Comparison of ENCODE assay signal across 8 cellular contexts in the genomic region with DNA sequence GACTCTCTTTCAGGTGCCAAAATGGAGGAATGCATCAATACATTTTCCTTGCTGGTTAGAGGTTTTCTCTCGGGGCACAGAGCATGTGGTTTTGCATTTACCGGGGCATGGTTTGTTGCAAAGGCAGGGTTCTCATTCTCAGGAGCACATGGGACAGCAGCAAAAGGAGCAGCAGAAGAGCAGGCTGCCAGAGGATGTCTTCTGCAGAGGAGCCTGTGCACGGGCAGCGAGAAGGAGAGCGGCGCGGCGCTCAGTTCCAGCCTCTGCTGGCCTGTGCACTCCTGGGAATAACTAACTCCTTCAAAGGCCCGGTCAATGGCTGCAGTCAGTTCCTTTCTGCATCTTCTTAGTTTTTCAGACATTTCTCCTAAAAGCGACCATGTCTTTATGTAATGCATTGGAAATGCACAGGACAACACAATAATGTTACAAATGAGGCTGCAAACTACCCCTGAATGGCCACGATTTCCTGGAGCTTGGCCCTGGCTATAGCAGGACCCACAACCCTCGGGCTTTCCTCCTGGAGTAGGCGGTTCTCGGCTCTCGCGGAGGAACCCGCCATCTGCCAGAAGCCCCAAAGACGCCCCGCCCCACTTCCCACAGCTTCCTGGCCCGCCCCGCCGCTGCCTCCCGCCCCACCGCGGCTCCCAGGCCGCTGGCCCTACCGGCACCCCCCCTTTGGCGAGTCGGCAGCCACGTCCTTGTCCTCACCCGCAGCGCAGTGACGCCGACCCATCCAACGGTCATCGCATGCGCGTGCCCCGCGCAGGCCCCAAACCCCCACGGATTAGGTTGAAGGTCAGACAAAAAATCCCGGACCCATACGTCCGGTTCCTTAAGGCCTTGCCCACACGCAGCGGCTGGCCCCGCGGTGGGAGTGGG. TPM values are rescaled to one million over a fixed set of nuclear protein-coding genes. Genes with fewer than 3 reads are reported as not detected.
A peak's percentile ranks its signal among the peaks of the same experiment; 100 is the strongest.
DNase-seq lines count a peak whose midpoint lies in the region; ATAC-seq and TF ChIP-seq lines count a peak whose summit lies in the region.

A gene (minus strand): TSS at position 758 of the 882 bp plus-strand sequence. CDS start 360 bp downstream, at position 398.

- no peak for TF ChIP-seq POLR2A in prostate gland (IDR thresholded peaks at IDR 0.05)

- H3K27ac ChIP-seq in right atrium auricular region (peak within 1 kb of the TSS; percentile 95 to 97), prostate gland (peak within 1 kb of the TSS; percentile 96 to 98)

- no peak for TF ChIP-seq CTCF in right atrium auricular region (IDR thresholded peaks at IDR 0.05)
- TF ChIP-seq CTCF in prostate gland (IDR thresholded peaks at IDR 0.05), result no peak
- no peak for TF ChIP-seq CTCF in type B pancreatic cell (conservative IDR thresholded peaks at IDR 0.05)

- H3K4me1 Mint-ChIP-seq in T-helper 1 cell treated with Interleukin-12 subunit alpha and Interleukin-12 subunit beta and Interleukin-4 antibody, amounts not matched to agents 30 μg/mL and 1 μg/mL, for 36 hours (ENCODE audit: low read depth), result peaks cover 19% of the 10 kb centered on the region
- no peaks in the 10 kb centered on the region for H3K4me1 Mint-ChIP-seq in type B pancreatic cell (ENCODE audit: unreplicated experiment)

- intact Hi-C loops in prostate gland (cut with DNase I), result loop anchor here (5.0 kb wide), 1 partner anchor 104 kb away; a partner anchor contains a TSS

- no peaks in the 10 kb centered on the region for H3K27me3 ChIP-seq in right atrium auricular region
- no peaks in the 10 kb centered on the region for H3K27me3 ChIP-seq in prostate gland (replicated peaks; ENCODE audit: insufficient read depth)

- H3K4me1 ChIP-seq in right atrium auricular region (peaks cover 0 to 42% of the 10 kb centered on the region in 2 donors), prostate gland (replicated peaks) (peaks cover 21% of the 10 kb centered on the region)

- H3K27me3 Mint-ChIP-seq in T-helper 1 cell treated with Interleukin-12 subunit alpha and Interleukin-12 subunit beta and Interleukin-4 antibody, amounts not matched to agents 30 μg/mL and 1 μg/mL, for 36 hours (ENCODE audit: low read depth), result no peaks in the 10 kb centered on the region
- H3K27me3 Mint-ChIP-seq in type B pancreatic cell, result no peaks in the 10 kb centered on the region

- peak; percentile 71 for DNase-seq in DMS114 treated with DMSO at 0.1 percent for 48 hours (lab: John Stamatoyannopoulos, UW; ENCODE audit: unreplicated experiment)
- DNase-seq in amniotic stem cell (lab: John Stamatoyannopoulos, UW), result peak; percentile 60
- DNase-seq in right atrium auricular region (ENCODE audit: low spot score), result peak; percentile 91
- DNase-seq in prostate gland (ENCODE audit: low spot score), result peak; percentile 87
- DNase-seq in type B pancreatic cell (ENCODE audit: extremely low spot score, unreplicated experiment), result peak; percentile 72
- DNase-seq in LoVo (ENCODE audit: low spot score), result no peak

- H3K9me3 ChIP-seq in right atrium auricular region (no peaks in the 10 kb centered on the region), prostate gland (no peaks in the 10 kb centered on the region)

- H3K36me3 ChIP-seq in right atrium auricular region, result peaks cover 14% of the 10 kb centered on the region
- no peaks in the 10 kb centered on the region for H3K36me3 ChIP-seq in prostate gland

- peaks cover 18% of the 10 kb centered on the region for H3K36me3 Mint-ChIP-seq in T-helper 1 cell treated with Interleukin-12 subunit alpha and Interleukin-12 subunit beta and Interleukin-4 antibody, amounts not matched to agents 30 μg/mL and 1 μg/mL, for 36 hours (ENCODE audit: low read depth)
- H3K36me3 Mint-ChIP-seq in type B pancreatic cell, result peaks cover 29% of the 10 kb centered on the region

- H3K4me3 Mint-ChIP-seq in T-helper 1 cell treated with Interleukin-12 subunit alpha and Interleukin-12 subunit beta and Interleukin-4 antibody, amounts not matched to agents 30 μg/mL and 1 μg/mL, for 36 hours, result peak within 1 kb of the TSS; percentile 84
- H3K4me3 Mint-ChIP-seq in type B pancreatic cell, result peak within 1 kb of the TSS; percentile 71

- no peaks in the 10 kb centered on the region for H3K9me3 Mint-ChIP-seq in T-helper 1 cell treated with Interleukin-12 subunit alpha and Interleukin-12 subunit beta and Interleukin-4 antibody, amounts not matched to agents 30 μg/mL and 1 μg/mL, for 36 hours
- no peaks in the 10 kb centered on the region for H3K9me3 Mint-ChIP-seq in type B pancreatic cell

- 1% methylated on average over 41 of the region's 48 CpGs for WGBS in prostate gland

- peak within 1 kb of the TSS; percentile 34 to 53 for H3K4me3 ChIP-seq in right atrium auricular region
- peak within 1 kb of the TSS; percentile 35 to 42 for H3K4me3 ChIP-seq in prostate gland

- H3K27ac Mint-ChIP-seq in T-helper 1 cell treated with Interleukin-12 subunit alpha and Interleukin-12 subunit beta and Interleukin-4 antibody, amounts not matched to agents 30 μg/mL and 1 μg/mL, for 36 hours, result peak within 1 kb of the TSS; percentile 82
- peak within 1 kb of the TSS; percentile 44 for H3K27ac Mint-ChIP-seq in type B pancreatic cell

- ATAC-seq in HG02610 (IDR thresholded peaks at IDR 0.05; ENCODE audit: unreplicated experiment), result peak; percentile 65

RNA-seq across cellular contexts. Expression of the gene that starts here (rescaled TPM):
- total RNA-seq in right atrium auricular region (1 to 10 TPM; 1.0 to 1.5 TPM), prostate gland (1 to 10 TPM; 4.3 to 9.7 TPM), type B pancreatic cell (ENCODE audit: low replicate concordance) (5.6 and 10.7 TPM in 2 replicates)
